24 cellular contexts compared by ENCODE assay signal in genomic region chr6:128065072-128065471, GRCh38.
DNase-seq lines count a peak whose midpoint lies in the region; ATAC-seq and TF ChIP-seq lines count a peak whose summit lies in the region.
"Had no signal": no experiment of that assay in that cellular context is flagged by ENCODE, and none has a peak within 500 bp of the region (broad histone marks: within the 10 kb centered on the region; RNA-seq: fewer than 3 reads in every experiment).

No MANE protein-coding gene starts in this region.

- no peak for DNase-seq in activated naive CD8-positive, alpha-beta T cell treated with anti-CD3 and anti-CD28 coated beads for 36 hours
- DNase-seq in activated naive CD8-positive, alpha-beta T cell treated with anti-CD3 and anti-CD28 coated beads, Interleukin-2, amount 50 U/mL, for 24 hours = no peak
- DNase-seq in NCI-H69 (lab: John Stamatoyannopoulos, UW) = peak; percentile 46
- no peak for DNase-seq in hepatocyte (ENCODE audit: low spot score)
- no peak for DNase-seq in tibial nerve (ENCODE audit: low spot score in 2 of 2)
- DNase-seq: 8988T; ACHN; AML-193; BE2C; CD4-positive, alpha-beta T cell; CD8-positive, alpha-beta memory T cell; DMS 273 treated with DMSO at 0.1 percent for 48 hours; DMS79; EL; GDM1; GOT3; H7; HCEC 1CT had no signal

- peaks cover 29% of the 10 kb centered on the region for H3K36me3 Mint-ChIP-seq in activated naive CD8-positive, alpha-beta T cell treated with anti-CD3 and anti-CD28 coated beads for 36 hours
- H3K36me3 Mint-ChIP-seq in activated naive CD8-positive, alpha-beta T cell treated with anti-CD3 and anti-CD28 coated beads, Interleukin-2, amount 50 U/mL, for 24 hours (ENCODE audit: low read depth) = peaks cover 2% of the 10 kb centered on the region
- H3K36me3 Mint-ChIP-seq: CD14-positive monocyte had no signal

- WGBS in hepatocyte (ENCODE audit: low lambda C conversion rate, missing lambda C conversion rate) = 94% methylated on average over 3 of the region's 3 CpGs
- 91 to 93% methylated on average over 3 of the region's 3 CpGs for WGBS in tibial nerve, 2 donors

- H3K4me1 ChIP-seq in HEK293 (ENCODE audit: control insufficient read depth, insufficient read depth, low read length) (peaks cover 24% of the 10 kb centered on the region), hepatocyte (ENCODE audit: insufficient read depth) (peaks cover 25% of the 10 kb centered on the region), tibial nerve (no peaks in the 10 kb centered on the region)
- H3K4me1 ChIP-seq: BE2C; BLaER1 treated with 17β-estradiol and CSF1 and Interleukin-3, amounts not matched to agents 10 nM and 100 nM had no signal

- H3K9me3 ChIP-seq in HEK293 (ENCODE audit: control insufficient read depth, insufficient read depth, low read depth, low read length) (no peaks in the 10 kb centered on the region), hepatocyte (ENCODE audit: low read depth) (no peaks in the 10 kb centered on the region), tibial nerve (no peaks in the 10 kb centered on the region)
- H3K9me3 ChIP-seq: A549; BE2C; BLaER1 treated with 17β-estradiol and CSF1 and Interleukin-3, amounts not matched to agents 10 nM and 100 nM had no signal

- TF ChIP-seq CTCF in HEK293 (tag by site-specific recombination; IDR thresholded peaks at IDR 0.05) (no peak), hepatocyte (IDR thresholded peaks at IDR 0.05; ENCODE audit: poor library complexity) (no peak), tibial nerve (IDR thresholded peaks at IDR 0.05) (no peak)

- no peaks in the 10 kb centered on the region for H3K27me3 ChIP-seq in hepatocyte
- H3K27me3 ChIP-seq in tibial nerve = no peaks in the 10 kb centered on the region
- H3K27me3 ChIP-seq: BE2C; BLaER1 treated with 17β-estradiol and CSF1 and Interleukin-3, amounts not matched to agents 10 nM and 100 nM had no signal

- no peaks in the 10 kb centered on the region for H3K79me2 ChIP-seq in hepatocyte

- TF ChIP-seq POLR2A in tibial nerve (IDR thresholded peaks at IDR 0.05) = no peak

- no peaks in the 10 kb centered on the region for H3K9me2 ChIP-seq in hepatocyte (replicated peaks; ENCODE audit: insufficient read depth)

- POLR2A ChIA-PET in HEK293 (lab: Yijun Ruan, JAX) = interaction anchor here (0.5 kb wide), 1 partner anchor 42 kb away, joined by 3 read pairs; no protein-coding TSS in a partner anchor

- H3K4me3 ChIP-seq in HEK293 (ENCODE audit: low read depth, low read length) (no peak overlapping the region), hepatocyte (no peak overlapping the region), tibial nerve (no peak overlapping the region)
- H3K4me3 ChIP-seq: A549; BLaER1 treated with 17β-estradiol and CSF1 and Interleukin-3, amounts not matched to agents 10 nM and 100 nM; GM12878 had no signal

- H3K4me3 Mint-ChIP-seq in activated naive CD8-positive, alpha-beta T cell treated with anti-CD3 and anti-CD28 coated beads for 36 hours = no peak overlapping the region
- no peak overlapping the region for H3K4me3 Mint-ChIP-seq in activated naive CD8-positive, alpha-beta T cell treated with anti-CD3 and anti-CD28 coated beads, Interleukin-2, amount 50 U/mL, for 24 hours
- H3K4me3 Mint-ChIP-seq: CD14-positive monocyte; CD4-positive, alpha-beta T cell; CD8-positive, alpha-beta memory T cell had no signal

- H3K4me1 Mint-ChIP-seq in activated naive CD8-positive, alpha-beta T cell treated with anti-CD3 and anti-CD28 coated beads for 36 hours = peaks cover 31% of the 10 kb centered on the region
- peaks cover 4% of the 10 kb centered on the region for H3K4me1 Mint-ChIP-seq in activated naive CD8-positive, alpha-beta T cell treated with anti-CD3 and anti-CD28 coated beads, Interleukin-2, amount 50 U/mL, for 24 hours
- H3K4me1 Mint-ChIP-seq: CD14-positive monocyte; CD8-positive, alpha-beta memory T cell had no signal

- CTCF ChIA-PET in HEK293 (lab: Yijun Ruan, JAX) = no interaction called here

- no peak overlapping the region for H3K27ac ChIP-seq in HEK293 (ENCODE audit: extremely low read depth, low read depth, low read length)
- no peak overlapping the region for H3K27ac ChIP-seq in hepatocyte
- H3K27ac ChIP-seq in tibial nerve = no peak overlapping the region
- H3K27ac ChIP-seq: A549; BLaER1 treated with 17β-estradiol and CSF1 and Interleukin-3, amounts not matched to agents 10 nM and 100 nM had no signal

- peak overlapping the region; percentile 16 for H3K27ac Mint-ChIP-seq in activated naive CD8-positive, alpha-beta T cell treated with anti-CD3 and anti-CD28 coated beads for 36 hours
- H3K27ac Mint-ChIP-seq in activated naive CD8-positive, alpha-beta T cell treated with anti-CD3 and anti-CD28 coated beads, Interleukin-2, amount 50 U/mL, for 24 hours = no peak overlapping the region
- H3K27ac Mint-ChIP-seq: CD14-positive monocyte; CD4-positive, alpha-beta T cell; CD8-positive, alpha-beta memory T cell had no signal

- no peak for TF ChIP-seq EP300 in tibial nerve (IDR thresholded peaks at IDR 0.05)

- no peaks in the 10 kb centered on the region for H3K36me3 ChIP-seq in HEK293 (ENCODE audit: control insufficient read depth in 2 of 2, insufficient read depth in 1 of 2, low read length in 2 of 2)
- H3K36me3 ChIP-seq in hepatocyte (replicated peaks; ENCODE audit: insufficient read depth, low read depth) = no peaks in the 10 kb centered on the region
- no peaks in the 10 kb centered on the region for H3K36me3 ChIP-seq in tibial nerve
- H3K36me3 ChIP-seq: BE2C had no signal

- no peaks in the 10 kb centered on the region for H4K20me1 ChIP-seq in hepatocyte (ENCODE audit: insufficient read depth, poor library complexity, severe bottlenecking)
- H4K20me1 ChIP-seq: BLaER1 treated with 17β-estradiol and CSF1 and Interleukin-3, amounts not matched to agents 10 nM and 100 nM had no signal

- no peaks in the 10 kb centered on the region for H3K27me3 Mint-ChIP-seq in activated naive CD8-positive, alpha-beta T cell treated with anti-CD3 and anti-CD28 coated beads for 36 hours
- no peaks in the 10 kb centered on the region for H3K27me3 Mint-ChIP-seq in activated naive CD8-positive, alpha-beta T cell treated with anti-CD3 and anti-CD28 coated beads, Interleukin-2, amount 50 U/mL, for 24 hours
- H3K27me3 Mint-ChIP-seq: CD4-positive, alpha-beta T cell; CD8-positive, alpha-beta memory T cell had no signal

- no peaks in the 10 kb centered on the region for H3K9me3 Mint-ChIP-seq in activated naive CD8-positive, alpha-beta T cell treated with anti-CD3 and anti-CD28 coated beads for 36 hours
- H3K9me3 Mint-ChIP-seq in activated naive CD8-positive, alpha-beta T cell treated with anti-CD3 and anti-CD28 coated beads, Interleukin-2, amount 50 U/mL, for 24 hours = no peaks in the 10 kb centered on the region
- H3K9me3 Mint-ChIP-seq: CD4-positive, alpha-beta T cell; CD8-positive, alpha-beta memory T cell had no signal

- ATAC-seq in activated naive CD8-positive, alpha-beta T cell treated with anti-CD3 and anti-CD28 coated beads, Interleukin-2, amount 50 U/mL, for 24 hours = no peak
- no peak for ATAC-seq in HG03135 (IDR thresholded peaks at IDR 0.05; ENCODE audit: unreplicated experiment)
- ATAC-seq: A549, GM12878 had no signal

- no peak overlapping the region for H2AFZ ChIP-seq in hepatocyte

- peak overlapping the region; percentile 36 for H3K4me2 ChIP-seq in hepatocyte
- H3K4me2 ChIP-seq: BLaER1 treated with 17β-estradiol and CSF1 and Interleukin-3, amounts not matched to agents 10 nM and 100 nM had no signal

TF ChIP-seq in HEK293, 187 proteins besides CTCF, POLR2A, EP300 and RAD21:
- TF ChIP-seq ZNF121 (tag by site-specific recombination; IDR thresholded peaks at IDR 0.05) = no peak
- TF ChIP-seq MYNN (tag by site-specific recombination; IDR thresholded peaks at IDR 0.05; ENCODE audit: borderline replicate concordance) = no peak
- no peak for TF ChIP-seq ZNF175 (tag by site-specific recombination; IDR thresholded peaks at IDR 0.05)
- TF ChIP-seq ZNF629 (tag by site-specific recombination; IDR thresholded peaks at IDR 0.05) = 0 out of 2 replicates have a peak, but pooled peaks have one; percentile 25
- TF ChIP-seq ATF2 (tag by site-specific recombination; IDR thresholded peaks at IDR 0.05; ENCODE audit: low read depth) = peak; percentile 90
- no peak for TF ChIP-seq SP3 (tag by site-specific recombination; IDR thresholded peaks at IDR 0.05)
